ENCODE assay signal across 1 cellular context in the genomic region with DNA sequence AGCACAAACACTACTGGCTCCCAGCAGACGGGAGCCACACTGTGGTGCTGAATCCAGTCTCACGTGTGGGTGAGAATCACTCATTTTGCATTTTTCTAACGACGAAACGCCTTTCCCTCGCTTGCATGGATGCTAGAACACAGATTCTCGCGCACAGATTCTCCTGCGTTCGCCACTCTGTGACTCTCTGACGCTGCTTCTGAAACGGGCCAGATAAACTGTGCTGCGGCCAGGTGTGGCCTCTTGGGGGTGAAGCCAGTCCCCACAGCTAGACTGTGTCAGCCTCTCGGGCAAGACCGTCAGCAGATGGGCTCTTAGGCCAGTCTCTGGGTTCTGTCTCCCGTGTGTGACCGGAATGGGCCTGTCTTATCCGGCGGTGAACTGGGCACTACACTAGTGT.
TF ChIP-seq lines count a peak whose summit lies in the region.

No MANE protein-coding gene starts in this region.

TF ChIP-seq in HepG2, 621 proteins besides CTCF, POLR2A, EP300 and RAD21:
- TF ChIP-seq ATF7-NPFF (CRISPR knock-in tag; IDR thresholded peaks at IDR 0.05; ENCODE audit: low read depth): no peak
- 0 out of 2 replicates have a peak, but pooled peaks have one; percentile 44 for TF ChIP-seq ZZZ3 (CRISPR knock-in tag; IDR thresholded peaks at IDR 0.05; ENCODE audit: borderline replicate concordance)
- TF ChIP-seq ZBTB38 (CRISPR knock-in tag; IDR thresholded peaks at IDR 0.05): peak; percentile 39; the same call in 1 of the 2 replicates
- peak; percentile 56 for TF ChIP-seq PRPF4 (IDR thresholded peaks at IDR 0.05; ENCODE audit: low read depth, low read length, poor library complexity, severe bottlenecking)
- 0 out of 2 replicates have a peak, but pooled peaks have one; percentile 50 for TF ChIP-seq GTF3A (CRISPR knock-in tag; conservative IDR thresholded peaks at IDR 0.05)
- no peak for TF ChIP-seq ZNF292 (CRISPR knock-in tag; IDR thresholded peaks at IDR 0.05; ENCODE audit: borderline replicate concordance, low read depth)
- TF ChIP-seq, protein P1, sequence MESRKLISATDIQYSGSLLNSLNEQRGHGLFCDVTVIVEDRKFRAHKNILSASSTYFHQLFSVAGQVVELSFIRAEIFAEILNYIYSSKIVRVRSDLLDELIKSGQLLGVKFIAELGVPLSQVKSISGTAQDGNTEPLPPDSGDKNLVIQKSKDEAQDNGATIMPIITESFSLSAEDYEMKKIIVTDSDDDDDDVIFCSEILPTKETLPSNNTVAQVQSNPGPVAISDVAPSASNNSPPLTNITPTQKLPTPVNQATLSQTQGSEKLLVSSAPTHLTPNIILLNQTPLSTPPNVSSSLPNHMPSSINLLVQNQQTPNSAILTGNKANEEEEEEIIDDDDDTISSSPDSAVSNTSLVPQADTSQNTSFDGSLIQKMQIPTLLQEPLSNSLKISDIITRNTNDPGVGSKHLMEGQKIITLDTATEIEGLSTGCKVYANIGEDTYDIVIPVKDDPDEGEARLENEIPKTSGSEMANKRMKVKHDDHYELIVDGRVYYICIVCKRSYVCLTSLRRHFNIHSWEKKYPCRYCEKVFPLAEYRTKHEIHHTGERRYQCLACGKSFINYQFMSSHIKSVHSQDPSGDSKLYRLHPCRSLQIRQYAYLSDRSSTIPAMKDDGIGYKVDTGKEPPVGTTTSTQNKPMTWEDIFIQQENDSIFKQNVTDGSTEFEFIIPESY (CRISPR knock-in tag; IDR thresholded peaks at IDR 0.05): no peak
- TF ChIP-seq JUN (CRISPR knock-in tag; IDR thresholded peaks at IDR 0.05): no peak
- TF ChIP-seq ARNTL (CRISPR knock-in tag; IDR thresholded peaks at IDR 0.05): 0 out of 2 replicates have a peak, but pooled peaks have one; percentile 3
- no peak for TF ChIP-seq ZNF780A (CRISPR knock-in tag; IDR thresholded peaks at IDR 0.05)
- TF ChIP-seq ZNF761 (CRISPR knock-in tag; conservative IDR thresholded peaks at IDR 0.05): 0 out of 2 replicates have a peak, but pooled peaks have one; percentile 11
- no peak for TF ChIP-seq ZNF569 (CRISPR knock-in tag; IDR thresholded peaks at IDR 0.05; ENCODE audit: borderline replicate concordance)
- TF ChIP-seq, protein P2, sequence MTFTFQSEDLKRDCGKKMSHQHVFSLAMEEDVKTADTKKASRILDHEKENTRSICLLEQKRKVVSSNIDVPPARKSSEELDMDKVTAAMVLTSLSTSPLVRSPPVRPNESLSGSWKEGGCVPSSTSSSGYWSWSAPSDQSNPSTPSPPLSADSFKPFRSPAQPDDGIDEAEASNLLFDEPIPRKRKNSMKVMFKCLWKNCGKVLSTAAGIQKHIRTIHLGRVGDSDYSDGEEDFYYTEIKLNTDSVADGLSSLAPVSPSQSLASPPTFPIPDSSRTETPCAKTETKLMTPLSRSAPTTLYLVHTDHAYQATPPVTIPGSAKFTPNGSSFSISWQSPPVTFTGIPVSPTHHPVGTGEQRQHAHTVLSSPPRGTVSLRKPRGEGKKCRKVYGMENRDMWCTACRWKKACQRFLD (CRISPR knock-in tag; IDR thresholded peaks at IDR 0.05; ENCODE audit: borderline replicate concordance): no peak
- TF ChIP-seq ZNF850 (CRISPR knock-in tag; conservative IDR thresholded peaks at IDR 0.05): no peak
- TF ChIP-seq, protein P3, sequence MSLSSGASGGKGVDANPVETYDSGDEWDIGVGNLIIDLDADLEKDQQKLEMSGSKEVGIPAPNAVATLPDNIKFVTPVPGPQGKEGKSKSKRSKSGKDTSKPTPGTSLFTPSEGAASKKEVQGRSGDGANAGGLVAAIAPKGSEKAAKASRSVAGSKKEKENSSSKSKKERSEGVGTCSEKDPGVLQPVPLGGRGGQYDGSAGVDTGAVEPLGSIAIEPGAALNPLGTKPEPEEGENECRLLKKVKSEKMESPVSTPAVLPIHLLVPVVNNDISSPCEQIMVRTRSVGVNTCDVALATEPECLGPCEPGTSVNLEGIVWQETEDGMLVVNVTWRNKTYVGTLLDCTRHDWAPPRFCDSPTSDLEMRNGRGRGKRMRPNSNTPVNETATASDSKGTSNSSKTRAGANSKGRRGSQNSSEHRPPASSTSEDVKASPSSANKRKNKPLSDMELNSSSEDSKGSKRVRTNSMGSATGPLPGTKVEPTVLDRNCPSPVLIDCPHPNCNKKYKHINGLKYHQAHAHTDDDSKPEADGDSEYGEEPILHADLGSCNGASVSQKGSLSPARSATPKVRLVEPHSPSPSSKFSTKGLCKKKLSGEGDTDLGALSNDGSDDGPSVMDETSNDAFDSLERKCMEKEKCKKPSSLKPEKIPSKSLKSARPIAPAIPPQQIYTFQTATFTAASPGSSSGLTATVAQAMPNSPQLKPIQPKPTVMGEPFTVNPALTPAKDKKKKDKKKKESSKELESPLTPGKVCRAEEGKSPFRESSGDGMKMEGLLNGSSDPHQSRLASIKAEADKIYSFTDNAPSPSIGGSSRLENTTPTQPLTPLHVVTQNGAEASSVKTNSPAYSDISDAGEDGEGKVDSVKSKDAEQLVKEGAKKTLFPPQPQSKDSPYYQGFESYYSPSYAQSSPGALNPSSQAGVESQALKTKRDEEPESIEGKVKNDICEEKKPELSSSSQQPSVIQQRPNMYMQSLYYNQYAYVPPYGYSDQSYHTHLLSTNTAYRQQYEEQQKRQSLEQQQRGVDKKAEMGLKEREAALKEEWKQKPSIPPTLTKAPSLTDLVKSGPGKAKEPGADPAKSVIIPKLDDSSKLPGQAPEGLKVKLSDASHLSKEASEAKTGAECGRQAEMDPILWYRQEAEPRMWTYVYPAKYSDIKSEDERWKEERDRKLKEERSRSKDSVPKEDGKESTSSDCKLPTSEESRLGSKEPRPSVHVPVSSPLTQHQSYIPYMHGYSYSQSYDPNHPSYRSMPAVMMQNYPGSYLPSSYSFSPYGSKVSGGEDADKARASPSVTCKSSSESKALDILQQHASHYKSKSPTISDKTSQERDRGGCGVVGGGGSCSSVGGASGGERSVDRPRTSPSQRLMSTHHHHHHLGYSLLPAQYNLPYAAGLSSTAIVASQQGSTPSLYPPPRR (CRISPR knock-in tag; IDR thresholded peaks at IDR 0.05; ENCODE audit: borderline replicate concordance): 0 out of 2 replicates have a peak, but pooled peaks have one; percentile 19
